ENCODE assay signal across 9 cellular contexts in genomic region chr3:172221550-172221949, GRCh38.
DNase-seq lines count a peak whose midpoint lies in the region; ATAC-seq and TF ChIP-seq lines count a peak whose summit lies in the region.
"Had no signal": no experiment of that assay in that cellular context is flagged by ENCODE, and none has a peak within 500 bp of the region (broad histone marks: within the 10 kb centered on the region; RNA-seq: fewer than 3 reads in every experiment).

No MANE protein-coding gene starts in this region.

- H3K4me2 ChIP-seq in GM23248 (ENCODE audit: unreplicated experiment) (peak overlapping the region; percentile 71), SK-N-SH (peak overlapping the region; percentile 45)

- H3K4me3 ChIP-seq in GM23248 (peak overlapping the region; percentile 34), SK-N-SH (ENCODE audit: low read depth in 2 of 2, low read length in 1 of 2) (no peak overlapping the region), foreskin fibroblast (ENCODE audit: low read depth in 1 of 2, low read length in 2 of 2) (no peak overlapping the region)
- H3K4me3 ChIP-seq: upper lobe of left lung had no signal

- H3F3A ChIP-seq in GM23248 (ENCODE audit: insufficient read depth) (peaks cover 74% of the 10 kb centered on the region), SK-N-SH (replicated peaks; ENCODE audit: insufficient read depth) (peaks cover 34% of the 10 kb centered on the region)

- H3K27ac ChIP-seq in GM23248, result peak overlapping the region; percentile 68
- H3K27ac ChIP-seq in SK-N-SH (ENCODE audit: low read depth in 2 of 2, low read length in 1 of 2), result peak overlapping the region; percentile 39 to 71; a peak in 3 of 4 replicates
- H3K27ac ChIP-seq: upper lobe of left lung had no signal

- TF ChIP-seq CTCF in SK-N-SH (IDR thresholded peaks at IDR 0.05) (no peak), foreskin fibroblast (IDR thresholded peaks at IDR 0.05; ENCODE audit: low read depth, low read length) (no peak)

- ATAC-seq in HG03097 (IDR thresholded peaks at IDR 0.05; ENCODE audit: low FRiP score, unreplicated experiment), result no peak

- CTCF ChIA-PET in SK-N-SH (lab: Yijun Ruan, JAX), result interaction anchor here (1.6 kb wide), 1 partner anchor 13 kb away, joined by 4 read pairs; no protein-coding TSS in a partner anchor

- H3K9ac ChIP-seq in GM23248 (peak overlapping the region; percentile 28; the same call in 1 of the 2 replicates), SK-N-SH (no peak overlapping the region)

- DNase-seq in A172 (ENCODE audit: low spot score) (peak; percentile 69), GM23248 (peak; percentile 87), SK-N-SH (no peak), foreskin fibroblast (peak; percentile 73 to 85), medulla oblongata (ENCODE audit: extremely low spot score) (no peak), posterior cingulate gyrus (no peak)
- no peak for DNase-seq in stimulated activated CD4-positive, alpha-beta T cell treated with anti-CD3 and anti-CD28 coated beads, Interleukin-12 subunit alpha, Interleukin-12 subunit beta, amount 100 ng/mL, for 4 hours
- DNase-seq: upper lobe of left lung had no signal

- peaks cover 19% of the 10 kb centered on the region; the same call in 1 of the 2 replicates for H4K20me1 ChIP-seq in GM23248 (ENCODE audit: insufficient read depth)
- H4K20me1 ChIP-seq in SK-N-SH (ENCODE audit: insufficient read depth), result peaks cover 24% of the 10 kb centered on the region

- H3K79me2 ChIP-seq in GM23248 (ENCODE audit: insufficient read depth) (peaks cover 96% of the 10 kb centered on the region), SK-N-SH (ENCODE audit: insufficient read depth) (peaks cover 92% of the 10 kb centered on the region)

- TF ChIP-seq RAD21 in SK-N-SH (IDR thresholded peaks at IDR 0.05; ENCODE audit: low read length), result no peak

- H3K9me2 ChIP-seq in GM23248 (ENCODE audit: insufficient read depth), result no peaks in the 10 kb centered on the region
- no peaks in the 10 kb centered on the region for H3K9me2 ChIP-seq in SK-N-SH

- in situ Hi-C loops in GM23248 (cut with MboI), result no loop called here

- H3K27me3 ChIP-seq in GM23248 (replicated peaks; ENCODE audit: insufficient read depth), result no peaks in the 10 kb centered on the region
- H3K27me3 ChIP-seq in SK-N-SH (ENCODE audit: insufficient read depth), result no peaks in the 10 kb centered on the region
- H3K27me3 ChIP-seq: upper lobe of left lung had no signal

- H3K9me3 ChIP-seq in GM23248 (ENCODE audit: low read depth) (no peaks in the 10 kb centered on the region), SK-N-SH (no peaks in the 10 kb centered on the region)
- H3K9me3 ChIP-seq: upper lobe of left lung had no signal

- intact Hi-C loops in posterior cingulate gyrus (cut with DNase I), result no loop called here

- peak in 1 of 2 experiments; percentile 57; a peak in 1 of 4 replicates for TF ChIP-seq EP300 in SK-N-SH (IDR thresholded peaks at IDR 0.05; ENCODE audit: borderline replicate concordance in 1 of 2, low read depth in 1 of 2, low read length in 1 of 2)

- WGBS in GM23248 (ENCODE audit: low coverage in 1 of 2, low lambda C conversion rate in 2 of 2, missing lambda C conversion rate in 2 of 2), 2 experiments, result 0% methylated on average over 1 of the region's 1 CpG
- WGBS in SK-N-SH (ENCODE audit: low lambda C conversion rate), result 22% methylated on average over 1 of the region's 1 CpG

- H3K36me3 ChIP-seq in GM23248 (ENCODE audit: low read depth) (no peaks in the 10 kb centered on the region), SK-N-SH (replicated peaks in 1 of 2; ENCODE audit: control insufficient read depth in 1 of 2, insufficient read depth in 2 of 2, low read length in 1 of 2) (peaks cover 0 to 7% of the 10 kb centered on the region in 2 experiments)
- H3K36me3 ChIP-seq: upper lobe of left lung had no signal

- no peak overlapping the region for H2AFZ ChIP-seq in GM23248
- no peak overlapping the region for H2AFZ ChIP-seq in SK-N-SH (ENCODE audit: low read depth)

- POLR2A ChIA-PET in SK-N-SH (lab: Yijun Ruan, JAX), result interaction anchor here (0.6 kb wide), 1 partner anchor 1027 kb away, joined by 4 read pairs; no protein-coding TSS in a partner anchor

- H3K4me1 ChIP-seq in GM23248 (ENCODE audit: insufficient read depth) (peaks cover 62% of the 10 kb centered on the region), SK-N-SH (ENCODE audit: control insufficient read depth in 1 of 2, insufficient read depth in 2 of 2, low read depth in 1 of 2, low read length in 1 of 2) (peaks cover 17 to 40% of the 10 kb centered on the region in 2 experiments)

TF ChIP-seq in SK-N-SH, 30 proteins besides CTCF, POLR2A, EP300 and RAD21:
- TF ChIP-seq GABPA (IDR thresholded peaks at IDR 0.05; ENCODE audit: low read depth) (no peak), PBX3 (IDR thresholded peaks at IDR 0.05) (peak; percentile 84), IRF3 (IDR thresholded peaks at IDR 0.05; ENCODE audit: low read depth, low read length) (no peak), JUND (IDR thresholded peaks at IDR 0.05) (peak; percentile 54; the same call in 1 of the 2 replicates), POLR2AphosphoS5 (IDR thresholded peaks at IDR 0.05; ENCODE audit: low read depth, low read length) (peak; percentile 27; the same call in 1 of the 2 replicates), FOSL2 (IDR thresholded peaks at IDR 0.05; ENCODE audit: borderline replicate concordance, low read depth) (peak; percentile 82), REST (IDR thresholded peaks at IDR 0.05; ENCODE audit: low read depth, low read length) (no peak), TCF12 (IDR thresholded peaks at IDR 0.05) (peak; percentile 82), RFX5 (IDR thresholded peaks at IDR 0.05; ENCODE audit: low read length) (no peak)

Comparison
In these comparisons a context has a peak if more than half of its experiments do, and no peak if none do; other contexts are left out.
1. DNase-seq: peak in A172 (single experiment), GM23248 (single experiment) and foreskin fibroblast (2 of 2); none in SK-N-SH (single experiment), stimulated activated CD4-positive, alpha-beta T cell treated with anti-CD3 and anti-CD28 coated beads, Interleukin-12 subunit alpha, Interleukin-12 subunit beta, amount 100 ng/mL, for 4 hours (single experiment), medulla oblongata (single experiment) and posterior cingulate gyrus (0 of 10).